1 cellular context compared by ENCODE assay signal in the genomic region with DNA sequence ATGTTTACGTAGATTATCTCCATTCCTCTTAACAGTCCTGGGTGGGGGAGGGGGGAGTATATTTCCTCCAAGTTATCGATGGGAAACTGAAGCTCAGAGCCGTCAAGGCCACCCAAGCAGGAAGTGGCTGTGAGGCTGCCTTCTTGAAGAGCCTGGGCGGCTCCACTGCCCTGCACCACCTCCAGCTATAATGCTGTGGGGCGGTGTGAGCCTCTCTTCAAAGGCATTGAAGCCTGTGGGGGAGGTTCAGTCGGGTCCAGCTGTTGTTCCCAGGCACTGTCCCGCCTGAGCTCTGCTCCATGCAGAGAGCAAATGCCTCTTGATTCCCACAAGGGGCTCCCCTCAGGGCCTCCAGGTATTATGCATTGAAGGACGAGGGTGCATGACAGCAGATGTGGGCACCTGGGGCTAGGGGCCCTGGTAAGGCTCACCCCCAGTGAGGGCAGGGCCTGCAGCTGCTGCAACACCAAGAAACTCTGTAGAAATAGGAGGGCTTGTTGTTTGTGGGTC.
A peak's percentile ranks its signal among the peaks of the same experiment; 100 is the strongest.
TF ChIP-seq lines count a peak whose summit lies in the region.

No MANE protein-coding gene starts in this region.

TF ChIP-seq in HepG2, 621 proteins besides CTCF, POLR2A, EP300 and RAD21 (continues in another document):
- 0 out of 2 replicates have a peak, but pooled peaks have one; percentile 31 for TF ChIP-seq SAP130 (CRISPR knock-in tag; IDR thresholded peaks at IDR 0.05; ENCODE audit: low read depth)
- TF ChIP-seq, protein P1, sequence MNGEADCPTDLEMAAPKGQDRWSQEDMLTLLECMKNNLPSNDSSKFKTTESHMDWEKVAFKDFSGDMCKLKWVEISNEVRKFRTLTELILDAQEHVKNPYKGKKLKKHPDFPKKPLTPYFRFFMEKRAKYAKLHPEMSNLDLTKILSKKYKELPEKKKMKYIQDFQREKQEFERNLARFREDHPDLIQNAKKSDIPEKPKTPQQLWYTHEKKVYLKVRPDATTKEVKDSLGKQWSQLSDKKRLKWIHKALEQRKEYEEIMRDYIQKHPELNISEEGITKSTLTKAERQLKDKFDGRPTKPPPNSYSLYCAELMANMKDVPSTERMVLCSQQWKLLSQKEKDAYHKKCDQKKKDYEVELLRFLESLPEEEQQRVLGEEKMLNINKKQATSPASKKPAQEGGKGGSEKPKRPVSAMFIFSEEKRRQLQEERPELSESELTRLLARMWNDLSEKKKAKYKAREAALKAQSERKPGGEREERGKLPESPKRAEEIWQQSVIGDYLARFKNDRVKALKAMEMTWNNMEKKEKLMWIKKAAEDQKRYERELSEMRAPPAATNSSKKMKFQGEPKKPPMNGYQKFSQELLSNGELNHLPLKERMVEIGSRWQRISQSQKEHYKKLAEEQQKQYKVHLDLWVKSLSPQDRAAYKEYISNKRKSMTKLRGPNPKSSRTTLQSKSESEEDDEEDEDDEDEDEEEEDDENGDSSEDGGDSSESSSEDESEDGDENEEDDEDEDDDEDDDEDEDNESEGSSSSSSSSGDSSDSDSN (CRISPR knock-in tag; IDR thresholded peaks at IDR 0.05), result peak; percentile 19; the same call in 1 of the 2 replicates
- TF ChIP-seq IKZF4 (CRISPR knock-in tag; IDR thresholded peaks at IDR 0.05; ENCODE audit: borderline replicate concordance, low read depth, not compliant biosample characterization), result peak; percentile 56
- peak; percentile 75; the same call in 1 of the 2 replicates for TF ChIP-seq TFAP4 (IDR thresholded peaks at IDR 0.05; ENCODE audit: borderline replicate concordance, low read depth)
- 0 out of 2 replicates have a peak, but pooled peaks have one; percentile 33 for TF ChIP-seq ATF2 (CRISPR knock-in tag; IDR thresholded peaks at IDR 0.05)
- TF ChIP-seq NFE2 (CRISPR knock-in tag; IDR thresholded peaks at IDR 0.05), result no peak
- peak; percentile 64; the same call in 1 of the 2 replicates for TF ChIP-seq ELF3 (CRISPR knock-in tag; IDR thresholded peaks at IDR 0.05)
- TF ChIP-seq PATZ1 (CRISPR knock-in tag; IDR thresholded peaks at IDR 0.05), result 0 out of 2 replicates have a peak, but pooled peaks have one; percentile 21
- TF ChIP-seq ZFX (CRISPR knock-in tag; IDR thresholded peaks at IDR 0.05; ENCODE audit: low read depth), result 0 out of 2 replicates have a peak, but pooled peaks have one; percentile 9
- TF ChIP-seq ZNF282 (IDR thresholded peaks at IDR 0.05; ENCODE audit: partially characterized antibody), result no peak
- TF ChIP-seq, protein P2, sequence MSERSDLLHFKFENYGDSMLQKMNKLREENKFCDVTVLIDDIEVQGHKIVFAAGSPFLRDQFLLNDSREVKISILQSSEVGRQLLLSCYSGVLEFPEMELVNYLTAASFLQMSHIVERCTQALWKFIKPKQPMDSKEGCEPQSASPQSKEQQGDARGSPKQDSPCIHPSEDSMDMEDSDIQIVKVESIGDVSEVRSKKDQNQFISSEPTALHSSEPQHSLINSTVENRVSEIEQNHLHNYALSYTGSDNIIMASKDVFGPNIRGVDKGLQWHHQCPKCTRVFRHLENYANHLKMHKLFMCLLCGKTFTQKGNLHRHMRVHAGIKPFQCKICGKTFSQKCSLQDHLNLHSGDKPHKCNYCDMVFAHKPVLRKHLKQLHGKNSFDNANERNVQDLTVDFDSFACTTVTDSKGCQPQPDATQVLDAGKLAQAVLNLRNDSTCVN (CRISPR knock-in tag; IDR thresholded peaks at IDR 0.05; ENCODE audit: borderline replicate concordance), result 0 out of 2 replicates have a peak, but pooled peaks have one; percentile 19
- no peak for TF ChIP-seq ZNF12 (CRISPR knock-in tag; IDR thresholded peaks at IDR 0.05)
- TF ChIP-seq, protein P3, sequence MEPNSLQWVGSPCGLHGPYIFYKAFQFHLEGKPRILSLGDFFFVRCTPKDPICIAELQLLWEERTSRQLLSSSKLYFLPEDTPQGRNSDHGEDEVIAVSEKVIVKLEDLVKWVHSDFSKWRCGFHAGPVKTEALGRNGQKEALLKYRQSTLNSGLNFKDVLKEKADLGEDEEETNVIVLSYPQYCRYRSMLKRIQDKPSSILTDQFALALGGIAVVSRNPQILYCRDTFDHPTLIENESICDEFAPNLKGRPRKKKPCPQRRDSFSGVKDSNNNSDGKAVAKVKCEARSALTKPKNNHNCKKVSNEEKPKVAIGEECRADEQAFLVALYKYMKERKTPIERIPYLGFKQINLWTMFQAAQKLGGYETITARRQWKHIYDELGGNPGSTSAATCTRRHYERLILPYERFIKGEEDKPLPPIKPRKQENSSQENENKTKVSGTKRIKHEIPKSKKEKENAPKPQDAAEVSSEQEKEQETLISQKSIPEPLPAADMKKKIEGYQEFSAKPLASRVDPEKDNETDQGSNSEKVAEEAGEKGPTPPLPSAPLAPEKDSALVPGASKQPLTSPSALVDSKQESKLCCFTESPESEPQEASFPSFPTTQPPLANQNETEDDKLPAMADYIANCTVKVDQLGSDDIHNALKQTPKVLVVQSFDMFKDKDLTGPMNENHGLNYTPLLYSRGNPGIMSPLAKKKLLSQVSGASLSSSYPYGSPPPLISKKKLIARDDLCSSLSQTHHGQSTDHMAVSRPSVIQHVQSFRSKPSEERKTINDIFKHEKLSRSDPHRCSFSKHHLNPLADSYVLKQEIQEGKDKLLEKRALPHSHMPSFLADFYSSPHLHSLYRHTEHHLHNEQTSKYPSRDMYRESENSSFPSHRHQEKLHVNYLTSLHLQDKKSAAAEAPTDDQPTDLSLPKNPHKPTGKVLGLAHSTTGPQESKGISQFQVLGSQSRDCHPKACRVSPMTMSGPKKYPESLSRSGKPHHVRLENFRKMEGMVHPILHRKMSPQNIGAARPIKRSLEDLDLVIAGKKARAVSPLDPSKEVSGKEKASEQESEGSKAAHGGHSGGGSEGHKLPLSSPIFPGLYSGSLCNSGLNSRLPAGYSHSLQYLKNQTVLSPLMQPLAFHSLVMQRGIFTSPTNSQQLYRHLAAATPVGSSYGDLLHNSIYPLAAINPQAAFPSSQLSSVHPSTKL (CRISPR knock-in tag; IDR thresholded peaks at IDR 0.05), result peak; percentile 32; the same call in 1 of the 2 replicates
- TF ChIP-seq ZNF331 (CRISPR knock-in tag; IDR thresholded peaks at IDR 0.05), result peak; percentile 42; the same call in 1 of the 2 replicates
- TF ChIP-seq ATF4 (CRISPR knock-in tag; IDR thresholded peaks at IDR 0.05), result peak in 1 of 2 experiments; percentile 61; a peak in 1 of 4 replicates
- 0 out of 2 replicates have a peak, but pooled peaks have one; percentile 7 for TF ChIP-seq ZNF710 (CRISPR knock-in tag; IDR thresholded peaks at IDR 0.05; ENCODE audit: borderline replicate concordance)
- 0 out of 2 replicates have a peak, but pooled peaks have one; percentile 12 for TF ChIP-seq THAP11 (CRISPR knock-in tag; IDR thresholded peaks at IDR 0.05)
- TF ChIP-seq GATA4 (IDR thresholded peaks at IDR 0.05; ENCODE audit: borderline replicate concordance, low read depth), result no peak
- 0 out of 2 replicates have a peak, but pooled peaks have one; percentile 7 for TF ChIP-seq SALL1 (CRISPR knock-in tag; IDR thresholded peaks at IDR 0.05)
- TF ChIP-seq LCORL (IDR thresholded peaks at IDR 0.05), result no peak
- TF ChIP-seq LCORL (CRISPR knock-in tag; IDR thresholded peaks at IDR 0.05), result 0 out of 2 replicates have a peak, but pooled peaks have one; percentile 50
- no peak for TF ChIP-seq TOE1 (CRISPR knock-in tag; IDR thresholded peaks at IDR 0.05)
- TF ChIP-seq RXRB (CRISPR knock-in tag; IDR thresholded peaks at IDR 0.05; ENCODE audit: borderline replicate concordance), result 0 out of 2 replicates have a peak, but pooled peaks have one; percentile 18
- peak; percentile 75; the same call in 1 of the 2 replicates for TF ChIP-seq PHF21A (CRISPR knock-in tag; IDR thresholded peaks at IDR 0.05)
- TF ChIP-seq ZMYM4 (CRISPR knock-in tag; IDR thresholded peaks at IDR 0.05), result 0 out of 2 replicates have a peak, but pooled peaks have one; percentile 25
- no peak for TF ChIP-seq HMGXB3 (CRISPR knock-in tag; IDR thresholded peaks at IDR 0.05; ENCODE audit: borderline replicate concordance)
- 0 out of 2 replicates have a peak, but pooled peaks have one; percentile 32 for TF ChIP-seq KDM2A (CRISPR knock-in tag; IDR thresholded peaks at IDR 0.05; ENCODE audit: borderline replicate concordance, low read depth)
- TF ChIP-seq HNF4A (CRISPR knock-in tag; IDR thresholded peaks at IDR 0.05), result peak; percentile 46
- TF ChIP-seq TSC22D2 (CRISPR knock-in tag; IDR thresholded peaks at IDR 0.05; ENCODE audit: borderline replicate concordance), result 0 out of 2 replicates have a peak, but pooled peaks have one; percentile 30
- no peak for TF ChIP-seq ZNF3 (CRISPR knock-in tag; IDR thresholded peaks at IDR 0.05)
